In genomic region chr2:152335016-152335850, GRCh38 we compare ENCODE assay signal across 8 cellular contexts. TPM values are rescaled to one million over a fixed set of nuclear protein-coding genes. Genes with fewer than 3 reads are reported as not detected.
A peak's percentile ranks its signal among the peaks of the same experiment; 100 is the strongest.
DNase-seq lines count a peak whose midpoint lies in the region; ATAC-seq and TF ChIP-seq lines count a peak whose summit lies in the region.

Gene FMNL2 (plus strand): TSS chr2:152335174.

- H3K4me3 ChIP-seq in epithelial cell of esophagus (ENCODE audit: low read length): peak within 1 kb of the TSS; percentile 69

- peaks cover 3 to 6% of the 10 kb centered on the region in 2 donors for H3K36me3 Mint-ChIP-seq in CD14-positive monocyte

- TF ChIP-seq POLR2A in GM19099 (IDR thresholded peaks at IDR 0.05; ENCODE audit: extremely low read depth, insufficient read length, low read depth): peak; percentile 54

- DNase-seq in CD14-positive monocyte (ENCODE audit: low spot score) (peak; percentile 44), NCI-H510A (lab: John Stamatoyannopoulos, UW) (peak; percentile 70), epithelial cell of esophagus (ENCODE audit: low read depth) (peak; percentile 86), mesenteric fat pad (ENCODE audit: low spot score) (peak; percentile 94)
- DNase-seq in activated CD4-positive, alpha-beta T cell treated with anti-CD3 and anti-CD28 coated beads, Interleukin-2, amount 50 U/mL, for 48 hours: peak; percentile 64 to 70
- peak; percentile 74 for DNase-seq in stimulated activated CD8-positive, alpha-beta memory T cell treated with anti-CD3 and anti-CD28 coated beads, Interleukin-4, amount 100 ng/mL, for 48 hours

- peaks cover 0 to 3% (median 0%) of the 10 kb centered on the region in 7 donors for H3K9me3 Mint-ChIP-seq in CD14-positive monocyte

- H3K27me3 Mint-ChIP-seq in CD14-positive monocyte (ENCODE audit: low read depth in 3 of 3): peaks cover 33 to 47% (median 37%) of the 10 kb centered on the region in 3 donors

- H3K4me3 Mint-ChIP-seq in CD14-positive monocyte: peak within 1 kb of the TSS; percentile 86 to 94

- H3K4me1 Mint-ChIP-seq in CD14-positive monocyte: peaks cover 26% of the 10 kb centered on the region

- TF ChIP-seq CTCF in CD14-positive monocyte (IDR thresholded peaks at IDR 0.05) (peak; percentile 10), epithelial cell of esophagus (IDR thresholded peaks at IDR 0.05; ENCODE audit: insufficient read depth, low read depth, low read length, missing control alignments) (no peak)

- peak; percentile 86 for ATAC-seq in HG03196 (IDR thresholded peaks at IDR 0.05; ENCODE audit: unreplicated experiment)

- H3K27ac Mint-ChIP-seq in CD14-positive monocyte: peak within 1 kb of the TSS in 2 of 7 donors; percentile 26 to 68

- intact Hi-C loops in CD14-positive monocyte (cut with micrococcal nuclease): loop anchor here (10.0 kb wide), 2 partner anchors 300 to 1000 kb away; no protein-coding TSS in a partner anchor

RNA-seq across cellular contexts. Expression of gene FMNL2, which starts in this region (rescaled TPM):
- polyA plus RNA-seq in CD14-positive monocyte: under 1 TPM; 0.28 to 0.71 TPM
- 57.6 TPM for total RNA-seq in mesenteric fat pad

Comparison
In these comparisons a context has a peak if more than half of its experiments do, and no peak if none do; other contexts are left out.
1. Peak in every context shown above with its lines: DNase-seq, ATAC-seq and H3K4me3 ChIP-seq.
2. Peak in DNase-seq in CD14-positive monocyte; RNA of the gene not detected or under 1 TPM.
3. DNase-seq: peak in every context shown above with its lines; median percentile 94 in mesenteric fat pad; 86 in epithelial cell of esophagus; 74 in stimulated activated CD8-positive, alpha-beta memory T cell treated with anti-CD3 and anti-CD28 coated beads, Interleukin-4, amount 100 ng/mL, for 48 hours; 70 in NCI-H510A; 67 in activated CD4-positive, alpha-beta T cell treated with anti-CD3 and anti-CD28 coated beads, Interleukin-2, amount 50 U/mL, for 48 hours; 44 in CD14-positive monocyte.